ENCODE assay signal across 23 cellular contexts in the genomic region with DNA sequence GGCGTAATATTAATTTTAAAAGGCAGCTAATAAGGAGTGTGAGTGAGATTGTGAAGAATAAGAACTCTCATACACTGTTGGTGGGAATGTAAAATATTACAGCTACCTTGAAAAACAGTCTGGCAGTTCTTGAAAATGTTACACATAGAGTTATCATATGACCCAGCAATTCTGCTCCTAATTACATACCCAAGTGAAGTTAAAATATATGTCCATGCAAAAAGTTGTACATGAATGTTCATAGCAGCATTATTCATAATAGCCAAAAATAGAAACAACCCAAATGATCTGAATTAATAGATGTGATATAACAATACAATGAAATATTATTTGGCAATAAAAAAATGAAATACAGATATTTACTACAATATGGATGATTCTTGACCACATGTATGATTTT.
DNase-seq lines count a peak whose midpoint lies in the region; ATAC-seq, FAIRE-seq and TF ChIP-seq lines count a peak whose summit lies in the region.
"Had no signal": no experiment of that assay in that cellular context is flagged by ENCODE, and none has a peak within 500 bp of the region (broad histone marks: within the 10 kb centered on the region; RNA-seq: fewer than 3 reads in every experiment).

No MANE protein-coding gene starts in this region.

- FAIRE-seq in A204.1 (lab: Jason Lieb, UNC) (peak; percentile 46), endometrium (lab: Jason Lieb, UNC) (peak; percentile 66), islet of Langerhans (lab: Jason Lieb, UNC) (peak; percentile 13), small intestine (lab: Jason Lieb, UNC) (peak; percentile 73)
- FAIRE-seq: A549, D721Med, GM12878, GM18507 had no signal

- no peaks in the 10 kb centered on the region for H3K27me3 ChIP-seq in small intestine (ENCODE audit: control insufficient read depth in 2 of 2, insufficient read depth in 2 of 2, low read length in 2 of 2)
- H3K27me3 ChIP-seq in Peyer's patch, result no peaks in the 10 kb centered on the region
- H3K27me3 ChIP-seq: BE2C; BLaER1 treated with 17β-estradiol and CSF1 and Interleukin-3, amounts not matched to agents 10 nM and 100 nM had no signal

- no peaks in the 10 kb centered on the region for H3K9me3 ChIP-seq in small intestine (ENCODE audit: control insufficient read depth, low read depth)
- no peaks in the 10 kb centered on the region for H3K9me3 ChIP-seq in Peyer's patch
- H3K9me3 ChIP-seq: A549; BE2C; BLaER1 treated with 17β-estradiol and CSF1 and Interleukin-3, amounts not matched to agents 10 nM and 100 nM; HAP-1 had no signal

- no peak for TF ChIP-seq CTCF in Peyer's patch (IDR thresholded peaks at IDR 0.05)

- no peak for DNase-seq in small intestine
- no peak for DNase-seq in Peyer's patch
- DNase-seq: AML-193; BE2C; CD4-positive, alpha-beta T cell; CD8-positive, alpha-beta memory T cell; DMS 273 treated with DMSO at 0.1 percent for 48 hours; DMS79; EL; GDM1; GOT3 had no signal

- H3K4me1 ChIP-seq in small intestine (ENCODE audit: control insufficient read depth in 2 of 2, insufficient read depth in 1 of 2, low read depth in 1 of 2, low read length in 1 of 2) (no peaks in the 10 kb centered on the region), Peyer's patch (no peaks in the 10 kb centered on the region)
- H3K4me1 ChIP-seq: A549; BE2C; BLaER1 treated with 17β-estradiol and CSF1 and Interleukin-3, amounts not matched to agents 10 nM and 100 nM had no signal

- H3K4me3 ChIP-seq in small intestine (ENCODE audit: low read depth in 1 of 2, low read length in 2 of 2) (no peak overlapping the region), Peyer's patch (no peak overlapping the region)
- H3K4me3 ChIP-seq: A549; BLaER1 treated with 17β-estradiol and CSF1 and Interleukin-3, amounts not matched to agents 10 nM and 100 nM; GM12878; HAP-1 had no signal

- no peak overlapping the region for H3K27ac ChIP-seq in small intestine (ENCODE audit: low read depth in 1 of 2, low read length in 1 of 2)
- H3K27ac ChIP-seq in Peyer's patch, result no peak overlapping the region
- H3K27ac ChIP-seq: 22Rv1; A549; BLaER1 treated with 17β-estradiol and CSF1 and Interleukin-3, amounts not matched to agents 10 nM and 100 nM had no signal

- H3K36me3 ChIP-seq in small intestine (ENCODE audit: control insufficient read depth in 2 of 2, insufficient read depth in 2 of 2, low read length in 2 of 2) (no peaks in the 10 kb centered on the region), Peyer's patch (no peaks in the 10 kb centered on the region)
- H3K36me3 ChIP-seq: BE2C; BLaER1 treated with 17β-estradiol and CSF1 and Interleukin-3, amounts not matched to agents 10 nM and 100 nM; HAP-1 had no signal

- ATAC-seq in GM18498 (IDR thresholded peaks at IDR 0.05; ENCODE audit: unreplicated experiment) (no peak), HG02981 (IDR thresholded peaks at IDR 0.05; ENCODE audit: unreplicated experiment) (no peak)
- ATAC-seq: A549, GM12878 had no signal

- WGBS in small intestine, 3 donors, result 93 to 97% (median 94%) methylated on average over 1 of the region's 1 CpG

- no peak for TF ChIP-seq POLR2A in Peyer's patch (IDR thresholded peaks at IDR 0.05)
